ENCODE assay signal across 8 cellular contexts in the genomic region with DNA sequence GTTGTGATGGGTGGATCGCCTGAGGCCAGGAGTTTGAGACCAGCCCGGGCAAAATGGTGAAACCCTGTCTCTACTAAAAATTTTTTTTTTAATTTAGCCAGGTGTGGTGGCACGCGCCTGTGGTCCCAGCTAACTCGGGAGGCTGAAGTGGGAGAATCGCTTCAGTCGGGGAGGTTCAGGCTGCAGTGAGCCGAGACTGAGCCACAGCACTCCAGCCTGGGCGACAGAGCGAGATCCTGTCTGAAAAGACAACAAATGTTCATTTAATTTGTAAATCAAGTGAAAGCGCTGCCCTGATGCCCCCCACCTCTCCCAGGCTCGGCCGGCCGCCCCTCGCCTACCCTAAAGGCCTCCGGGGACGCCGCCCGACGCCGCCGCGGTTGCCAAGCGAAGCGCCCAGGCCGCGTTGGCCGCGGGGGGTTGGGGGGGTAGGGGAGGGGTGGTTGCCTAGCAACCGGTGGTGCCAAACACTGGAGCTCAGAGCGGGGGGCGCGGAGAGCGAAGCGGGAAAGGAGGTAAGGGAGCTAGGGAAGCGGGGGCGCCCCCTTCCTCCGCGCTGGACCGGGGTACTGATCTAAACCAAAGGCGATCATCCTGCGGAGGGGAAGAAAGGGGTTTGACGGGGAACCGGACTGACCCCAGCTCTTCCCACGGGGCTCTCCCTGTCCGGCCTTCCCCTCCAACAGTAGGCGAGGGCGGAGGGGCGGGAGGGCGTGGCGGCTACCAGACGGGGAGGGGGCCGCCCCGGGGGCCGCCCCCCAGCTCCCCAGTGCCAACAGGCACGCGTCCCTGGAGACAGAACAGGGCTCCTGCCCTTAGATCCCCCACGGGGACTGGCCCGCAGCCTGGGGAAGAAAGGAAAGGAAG.
DNase-seq lines count a peak whose midpoint lies in the region; ATAC-seq lines count a peak whose summit lies in the region.

TEKT2 (plus strand) TSS at position 460 of the 867 bp plus-strand sequence. CDS start 828 bp downstream, outside the sequence.

- H3K4me2 ChIP-seq in BLaER1 treated with 17β-estradiol and CSF1 and Interleukin-3, amounts not matched to agents 10 nM and 100 nM: peak within 1 kb of the TSS; percentile 80 to 96 (median 92)

- peaks cover 0 to 22% (median 3%) of the 10 kb centered on the region in 11 experiments; a peak in 9 of 22 replicates for H3K27me3 ChIP-seq in BLaER1 treated with 17β-estradiol and CSF1 and Interleukin-3, amounts not matched to agents 10 nM and 100 nM

- 0 out of 22 replicates have a peak, but pooled peaks cover 0 to under 1% (median 0%) of the 10 kb centered on the region in 11 experiments for H4K20me1 ChIP-seq in BLaER1 treated with 17β-estradiol and CSF1 and Interleukin-3, amounts not matched to agents 10 nM and 100 nM

- peak within 1 kb of the TSS in 3 of 11 experiments; percentile 32 to 58 (median 41); a peak in 5 of 22 replicates for H3K27ac ChIP-seq in BLaER1 treated with 17β-estradiol and CSF1 and Interleukin-3, amounts not matched to agents 10 nM and 100 nM
- peak within 1 kb of the TSS; percentile 3 for H3K27ac ChIP-seq in angular gyrus (ENCODE audit: low read depth, low read length)
- peak within 1 kb of the TSS in 10 of 21 experiments; percentile 6 to 73 (median 40) for H3K27ac ChIP-seq in skin epidermis

- no peak for ATAC-seq in GM19351 (IDR thresholded peaks at IDR 0.05; ENCODE audit: unreplicated experiment)

- H3K4me1 ChIP-seq in BLaER1 treated with 17β-estradiol and CSF1 and Interleukin-3, amounts not matched to agents 10 nM and 100 nM: peaks cover 25 to 61% (median 42%) of the 10 kb centered on the region in 10 experiments

- H3K36me3 ChIP-seq in BLaER1 treated with 17β-estradiol and CSF1 and Interleukin-3, amounts not matched to agents 10 nM and 100 nM: no peaks in the 10 kb centered on the region

- no peaks in the 10 kb centered on the region for H3K9me3 ChIP-seq in BLaER1 treated with 17β-estradiol and CSF1 and Interleukin-3, amounts not matched to agents 10 nM and 100 nM (replicated peaks in 1 of 11)

- DNase-seq in NCI-H1105 (lab: John Stamatoyannopoulos, UW): peak; percentile 93
- DNase-seq in activated naive CD4-positive, alpha-beta T cell treated with anti-CD3 and anti-CD28 coated beads, Interleukin-2, amount 50 U/mL, for 16 hours: no peak
- DNase-seq in MV-4-11 (lab: John Stamatoyannopoulos, UW): no peak

- H3K9ac ChIP-seq in BLaER1 treated with 17β-estradiol and CSF1 and Interleukin-3, amounts not matched to agents 10 nM and 100 nM: peak within 1 kb of the TSS; percentile 18 to 71 (median 53); a peak in 21 of 22 replicates

- H3K4me3 ChIP-seq in BLaER1 treated with 17β-estradiol and CSF1 and Interleukin-3, amounts not matched to agents 10 nM and 100 nM: peak within 1 kb of the TSS; percentile 43 to 68 (median 54)
- H3K4me3 ChIP-seq in iPS-11a (ENCODE audit: low read depth, low read length) (peak within 1 kb of the TSS; percentile 39), skin epidermis (peak within 1 kb of the TSS; percentile 9 to 50 (median 32))
